In genomic region chr3:196007744-196008143, GRCh38 we compare ENCODE assay signal across 26 cellular contexts.
"Had no signal": no experiment of that assay in that cellular context is flagged by ENCODE, and none has a peak within 500 bp of the region (broad histone marks: within the 10 kb centered on the region; RNA-seq: fewer than 3 reads in every experiment).

No MANE protein-coding gene starts in this region.

- DNase-seq: hippocampal formation; kidney glomerular epithelial cell; left cardiac atrium; left lung; lower lobe of right lung; mammary epithelial cell; mesenchymal stem cell; naive thymus-derived CD4-positive, alpha-beta T cell; pancreas; retina; right cardiac atrium; small intestine; spleen; stimulated activated CD4-positive, alpha-beta T cell treated with anti-CD3 and anti-CD28 coated beads, Interleukin-4, amount 100 ng/mL, for 24 hours; stimulated activated naive CD4-positive, alpha-beta T cell; uterus had no signal

- H3K9me3 ChIP-seq: lower lobe of right lung, pancreas, prostate gland, suprapubic skin, thoracic aorta, tibial nerve, uterus had no signal

- H3K9me3 Mint-ChIP-seq: natural killer cell treated with Interleukin-12 subunit alpha and Interleukin-12 subunit beta and Interleukin-15 and Interleukin-18, amount 100 ng/mL, for 72 hours; stimulated activated naive CD8-positive, alpha-beta T cell treated with anti-CD3 and anti-CD28 coated beads, Interleukin-15, Interleukin-2, amounts not matched to agents 100 ng/mL and 50 ng/mL, for 24 hours; type B pancreatic cell had no signal

- H3K36me3 Mint-ChIP-seq: mesothelial cell of epicardium; stimulated activated effector memory CD8-positive, alpha-beta T cell treated with anti-CD3 and anti-CD28 coated beads, Interleukin-12 subunit alpha, Interleukin-12 subunit beta, amount 100 ng/mL, for 72 hours; type B pancreatic cell had no signal

- H3K36me3 ChIP-seq: left lung, lower lobe of right lung, pancreas, prostate gland, spleen, suprapubic skin, thoracic aorta, tibial nerve, uterus had no signal

- H3K4me1 ChIP-seq: left lung, lower lobe of right lung, pancreas, prostate gland, spleen, suprapubic skin, tibial nerve, uterus had no signal

- H3K4me3 ChIP-seq: left lung, lower lobe of right lung, pancreas, prostate gland, spleen, suprapubic skin, thoracic aorta, tibial nerve, uterus had no signal

- H3K4me1 Mint-ChIP-seq: mesothelial cell of epicardium; naive thymus-derived CD4-positive, alpha-beta T cell; stimulated activated effector memory CD8-positive, alpha-beta T cell treated with anti-CD3 and anti-CD28 coated beads, Interleukin-12 subunit alpha, Interleukin-12 subunit beta, amount 100 ng/mL, for 72 hours had no signal

- H3K27me3 ChIP-seq: pancreas, uterus had no signal

- H3K4me3 Mint-ChIP-seq: mesothelial cell of epicardium; naive thymus-derived CD4-positive, alpha-beta T cell; natural killer cell treated with Interleukin-12 subunit alpha and Interleukin-12 subunit beta and Interleukin-15 and Interleukin-18, amount 100 ng/mL, for 72 hours; stimulated activated effector memory CD8-positive, alpha-beta T cell treated with anti-CD3 and anti-CD28 coated beads, Interleukin-12 subunit alpha, Interleukin-12 subunit beta, amount 100 ng/mL, for 72 hours; stimulated activated naive CD8-positive, alpha-beta T cell treated with anti-CD3 and anti-CD28 coated beads, Interleukin-15, Interleukin-2, amounts not matched to agents 100 ng/mL and 50 ng/mL, for 24 hours; type B pancreatic cell had no signal

- ATAC-seq: left cardiac atrium; left lung; lower lobe of right lung; naive thymus-derived CD4-positive, alpha-beta T cell; natural killer cell treated with Interleukin-12 subunit alpha and Interleukin-12 subunit beta and Interleukin-15 and Interleukin-18, amount 100 ng/mL, for 72 hours; pancreas; right cardiac atrium; sciatic nerve; stimulated activated effector memory CD8-positive, alpha-beta T cell treated with anti-CD3 and anti-CD28 coated beads, Interleukin-12 subunit alpha, Interleukin-12 subunit beta, amount 100 ng/mL, for 72 hours had no signal

- H3K27ac ChIP-seq: left lung, lower lobe of right lung, pancreas, prostate gland, spleen, suprapubic skin, thoracic aorta, tibial nerve, uterus had no signal

- H3K27ac Mint-ChIP-seq: mesothelial cell of epicardium; naive thymus-derived CD4-positive, alpha-beta T cell; natural killer cell treated with Interleukin-12 subunit alpha and Interleukin-12 subunit beta and Interleukin-15 and Interleukin-18, amount 100 ng/mL, for 72 hours; stimulated activated effector memory CD8-positive, alpha-beta T cell treated with anti-CD3 and anti-CD28 coated beads, Interleukin-12 subunit alpha, Interleukin-12 subunit beta, amount 100 ng/mL, for 72 hours; stimulated activated naive CD8-positive, alpha-beta T cell treated with anti-CD3 and anti-CD28 coated beads, Interleukin-15, Interleukin-2, amounts not matched to agents 100 ng/mL and 50 ng/mL, for 24 hours; type B pancreatic cell had no signal
